24 cellular contexts compared by ENCODE assay signal in genomic region chr2:134212726-134213125, GRCh38.
"Had no signal": no experiment of that assay in that cellular context is flagged by ENCODE, and none has a peak within 500 bp of the region (broad histone marks: within the 10 kb centered on the region; RNA-seq: fewer than 3 reads in every experiment).

No MANE protein-coding gene starts in this region.

- H3K27me3 Mint-ChIP-seq: activated CD4-positive, alpha-beta T cell treated with anti-CD3 and anti-CD28 coated beads, Interleukin-2, amount 10 ng/mL, durations not matched to agents 7 days and 5 days; activated naive CD8-positive, alpha-beta T cell; central memory CD8-positive, alpha-beta T cell; naive thymus-derived CD4-positive, alpha-beta T cell; progenitor cell of endocrine pancreas; T-cell had no signal

- H3K27ac ChIP-seq: esophagus squamous epithelium, gastrocnemius medialis, lower lobe of right lung, neural progenitor cell, thyroid gland, upper lobe of right lung, VCaP had no signal

- H3K4me3 ChIP-seq: esophagus squamous epithelium, gastrocnemius medialis, lower lobe of right lung, neural progenitor cell, thyroid gland, upper lobe of right lung had no signal

- H3K36me3 ChIP-seq: esophagus squamous epithelium, gastrocnemius medialis, lower lobe of right lung, neural progenitor cell, thyroid gland, upper lobe of right lung had no signal

- H3K4me1 Mint-ChIP-seq: neural progenitor cell had no signal

- H3K36me3 Mint-ChIP-seq: activated naive CD8-positive, alpha-beta T cell had no signal

- DNase-seq: activated CD4-positive, alpha-beta T cell treated with anti-CD3 and anti-CD28 coated beads, Interleukin-2, amount 10 ng/mL, durations not matched to agents 7 days and 5 days; activated CD4-positive, CD25-positive, alpha-beta regulatory T cell treated with anti-CD3 and anti-CD28 coated beads, Interleukin-2, amount 50 U/mL, for 72 hours; activated CD8-positive, alpha-beta T cell treated with anti-CD3 and anti-CD28 coated beads, Interleukin-2, amount 10 ng/mL, durations not matched to agents 7 days and 5 days; activated gamma-delta T cell treated with Interleukin-2 at 50 U/mL for 16 hours; cortex of kidney; endodermal cell; esophagus squamous epithelium; gastrocnemius medialis; hypothalamus; left cardiac atrium; lower lobe of right lung; naive thymus-derived CD4-positive, alpha-beta T cell; right cardiac atrium; stimulated activated CD4-positive, alpha-beta T cell treated with anti-CD3 and anti-CD28 coated beads, Interleukin-4, amount 100 ng/mL, for 24 hours; stimulated activated naive CD8-positive, alpha-beta T cell treated with anti-CD3 and anti-CD28 coated beads, Interleukin-15, Interleukin-2, amounts not matched to agents 100 U/mL and 50 U/mL, for 24 hours; T-cell; thyroid gland; upper lobe of right lung had no signal

- H3K9me3 Mint-ChIP-seq: central memory CD8-positive, alpha-beta T cell; T-helper 2 cell treated with Interferon-gamma antibody and Interleukin-4, amounts not matched to agents 5 μg/mL and 100 μg/mL, for 36 hours had no signal

- H3K4me1 ChIP-seq: gastrocnemius medialis, neural progenitor cell had no signal

- H3K27me3 ChIP-seq: esophagus squamous epithelium, gastrocnemius medialis, neural progenitor cell, thyroid gland, upper lobe of right lung had no signal

- H3K27ac Mint-ChIP-seq: activated CD4-positive, alpha-beta T cell treated with anti-CD3 and anti-CD28 coated beads, Interleukin-2, amount 10 ng/mL, durations not matched to agents 7 days and 5 days; activated CD8-positive, alpha-beta T cell treated with anti-CD3 and anti-CD28 coated beads, Interleukin-2, amount 10 ng/mL, durations not matched to agents 7 days and 5 days; activated naive CD8-positive, alpha-beta T cell; endodermal cell; naive thymus-derived CD4-positive, alpha-beta T cell; neural progenitor cell; progenitor cell of endocrine pancreas; T-helper 2 cell treated with Interferon-gamma antibody and Interleukin-4, amounts not matched to agents 5 μg/mL and 100 μg/mL, for 36 hours had no signal

- H3K9me3 ChIP-seq: esophagus squamous epithelium, gastrocnemius medialis, lower lobe of right lung, thyroid gland, upper lobe of right lung had no signal

- H3K4me3 Mint-ChIP-seq: activated CD4-positive, alpha-beta T cell treated with anti-CD3 and anti-CD28 coated beads, Interleukin-2, amount 10 ng/mL, durations not matched to agents 7 days and 5 days; activated CD8-positive, alpha-beta T cell treated with anti-CD3 and anti-CD28 coated beads, Interleukin-2, amount 10 ng/mL, durations not matched to agents 7 days and 5 days; activated naive CD8-positive, alpha-beta T cell; central memory CD8-positive, alpha-beta T cell; endodermal cell; naive thymus-derived CD4-positive, alpha-beta T cell; neural progenitor cell; T-cell; T-helper 2 cell treated with Interferon-gamma antibody and Interleukin-4, amounts not matched to agents 5 μg/mL and 100 μg/mL, for 36 hours had no signal
